17 cellular contexts compared by ENCODE assay signal in the genomic region with DNA sequence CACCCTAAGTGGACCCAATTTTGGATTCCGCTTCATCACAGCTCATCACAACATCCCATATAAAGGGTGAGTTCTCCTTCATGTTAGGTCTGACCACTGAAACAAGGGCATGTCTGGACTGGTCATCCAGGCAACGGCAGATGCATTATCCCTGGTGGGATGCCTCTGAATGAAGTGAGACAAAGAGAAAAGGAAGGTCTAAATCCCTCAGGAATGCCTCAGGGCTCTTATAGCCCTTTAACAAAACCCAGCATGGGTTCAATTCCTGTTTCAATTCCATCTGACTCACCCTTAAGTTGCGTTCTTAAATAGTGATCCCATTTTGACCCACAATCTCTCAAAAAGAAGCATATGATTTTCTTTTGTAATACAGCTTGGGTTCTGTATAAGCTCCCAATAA.
A peak's percentile ranks its signal among the peaks of the same experiment; 100 is the strongest.
DNase-seq lines count a peak whose midpoint lies in the region; ATAC-seq, FAIRE-seq and TF ChIP-seq lines count a peak whose summit lies in the region.
"Had no signal": no experiment of that assay in that cellular context is flagged by ENCODE, and none has a peak within 500 bp of the region (broad histone marks: within the 10 kb centered on the region; RNA-seq: fewer than 3 reads in every experiment).

No MANE protein-coding gene starts in this region.

- H3K4me3 Mint-ChIP-seq in neural crest cell = no peak overlapping the region

- WGBS in gastroesophageal sphincter (ENCODE audit: low coverage in 1 of 2), 2 donors = 67 to 71% methylated on average over 1 to 3 of the region's 3 CpGs

- no peak overlapping the region for H3K27ac ChIP-seq in gastroesophageal sphincter
- H3K27ac ChIP-seq: stomach, upper lobe of left lung had no signal

- no peak for FAIRE-seq in bronchial epithelial cell (lab: Jason Lieb, UNC)
- FAIRE-seq: colon had no signal

- peak overlapping the region; percentile 44 for H3K27ac Mint-ChIP-seq in neural crest cell (ENCODE audit: unreplicated experiment)

- no peak for ATAC-seq in gastroesophageal sphincter

- H3K4me1 ChIP-seq in HAP-1 (peaks cover 17% of the 10 kb centered on the region), gastroesophageal sphincter (no peaks in the 10 kb centered on the region)
- H3K4me1 ChIP-seq: stomach, upper lobe of left lung had no signal

- H3K9me3 Mint-ChIP-seq in neural crest cell = peaks cover 13% of the 10 kb centered on the region

- TF ChIP-seq POLR2A in gastroesophageal sphincter (IDR thresholded peaks at IDR 0.05) = no peak

- peaks cover 4% of the 10 kb centered on the region for H3K36me3 Mint-ChIP-seq in neural crest cell (ENCODE audit: low read depth)

- H3K27me3 Mint-ChIP-seq in neural crest cell (ENCODE audit: low read depth) = no peaks in the 10 kb centered on the region

- in situ Hi-C loops in HAP-1 (cut with MboI; ENCODE audit: low sequenced_read_pairs) = no loop called here

- no peaks in the 10 kb centered on the region for H3K4me1 Mint-ChIP-seq in neural crest cell

- no peak overlapping the region for H3K4me3 ChIP-seq in HAP-1
- no peak overlapping the region for H3K4me3 ChIP-seq in bronchial epithelial cell (ENCODE audit: low read depth, low read length)
- no peak overlapping the region for H3K4me3 ChIP-seq in gastroesophageal sphincter
- H3K4me3 ChIP-seq: stomach, upper lobe of left lung had no signal

- TF ChIP-seq CTCF in bronchial epithelial cell (IDR thresholded peaks at IDR 0.05; ENCODE audit: insufficient read depth, low read length, severe bottlenecking) (no peak), neural crest cell (conservative IDR thresholded peaks at IDR 0.05) (no peak), gastroesophageal sphincter (IDR thresholded peaks at IDR 0.05) (no peak)

- H3K27me3 ChIP-seq in HAP-1 (ENCODE audit: low read depth) (no peaks in the 10 kb centered on the region), bronchial epithelial cell (ENCODE audit: control insufficient read depth, insufficient read depth, low read length) (no peaks in the 10 kb centered on the region), gastroesophageal sphincter (no peaks in the 10 kb centered on the region)
- H3K27me3 ChIP-seq: stomach, upper lobe of left lung had no signal

- DNase-seq in HAP-1 (ENCODE audit: low spot score in 2 of 2) (peak; percentile 79 to 93), NCI-H69 (lab: John Stamatoyannopoulos, UW) (peak; percentile 98), bronchial epithelial cell (ENCODE audit: low read depth) (peak; percentile 37), neural crest cell (ENCODE audit: low read depth, low spot score) (no peak), NCI-H526 treated with DMSO at 0.1 percent for 48 hours (lab: John Stamatoyannopoulos, UW) (no peak), SIG-M5 treated with dmso at 0.1 percent for 504 hours (lab: John Stamatoyannopoulos, UW; ENCODE audit: unreplicated experiment) (no peak), NCI-H1092 (lab: John Stamatoyannopoulos, UW) (no peak)
- DNase-seq: activated naive CD4-positive, alpha-beta T cell; anterior cingulate cortex; DND-41; NCI-H1436 treated with DMSO at 0.1 percent for 48 hours; posterior cingulate gyrus; stimulated activated CD4-positive, alpha-beta T cell treated with anti-CD3 and anti-CD28 coated beads, Interleukin-2, amount 100 ng/mL, for 48 hours; stomach; upper lobe of left lung had no signal

- TF ChIP-seq EP300 in gastroesophageal sphincter (IDR thresholded peaks at IDR 0.05) = no peak

- H3K36me3 ChIP-seq in HAP-1 (replicated peaks) (no peaks in the 10 kb centered on the region), bronchial epithelial cell (ENCODE audit: control insufficient read depth, insufficient read depth, low read length) (no peaks in the 10 kb centered on the region), gastroesophageal sphincter (no peaks in the 10 kb centered on the region)
- H3K36me3 ChIP-seq: stomach, upper lobe of left lung had no signal

- peaks cover 6% of the 10 kb centered on the region; the same call in 1 of the 2 replicates for H3K9me3 ChIP-seq in HAP-1
- H3K9me3 ChIP-seq in gastroesophageal sphincter = peaks cover 0 to 7% (median 0%) of the 10 kb centered on the region in 3 donors
- H3K9me3 ChIP-seq: upper lobe of left lung had no signal

Comparison
In these comparisons a context has a peak if more than half of its experiments do, and no peak if none do; other contexts are left out.
1. DNase-seq: peak in HAP-1 (2 of 2), NCI-H69 (single experiment) and bronchial epithelial cell (single experiment); none in neural crest cell (single experiment), NCI-H526 treated with DMSO at 0.1 percent for 48 hours (single experiment), SIG-M5 treated with dmso at 0.1 percent for 504 hours (single experiment) and NCI-H1092 (single experiment).